Comparison of ENCODE assay signal across 9 cellular contexts in genomic region chr3:158084661-158085060, GRCh38. TPM values are rescaled to one million over a fixed set of nuclear protein-coding genes. Genes with fewer than 3 reads are reported as not detected.
"Had no signal": no experiment of that assay in that cellular context is flagged by ENCODE, and none has a peak within 500 bp of the region (broad histone marks: within the 10 kb centered on the region; RNA-seq: fewer than 3 reads in every experiment).

No MANE protein-coding gene starts in this region.

- H3K9ac ChIP-seq: GM23248 had no signal

- H3K4me3 ChIP-seq: GM23248, GM23338, HAP-1 had no signal

- H3K36me3 ChIP-seq: HAP-1 had no signal

- H3K9me3 Mint-ChIP-seq: GM23338, H9, HFFc6 had no signal

- H3K4me1 Mint-ChIP-seq: GM23338, H9 had no signal

- H3K4me3 Mint-ChIP-seq: GM23338, H9, HFFc6 had no signal

- H3K9me3 ChIP-seq: HAP-1 had no signal

- DNase-seq: GM23248, GOT3, H7, H9, HCEC 1CT, HFFc6 had no signal

- H2AFZ ChIP-seq: GM23248, GM23338 had no signal

- H3K27ac Mint-ChIP-seq: GM23338, H9, HFFc6 had no signal

- H3K4me2 ChIP-seq: GM23338 had no signal

- ATAC-seq: GM23338, HCT116 had no signal

- H3K4me1 ChIP-seq: HAP-1 had no signal

- H3K27ac ChIP-seq: GM23248 had no signal

RNA-seq across cellular contexts. Expression of gene SHOX2, which starts 21.6 kb away (rescaled TPM):
- total RNA-seq: H7, H9 had no signal
